ENCODE assay signal across 18 cellular contexts in the genomic region with DNA sequence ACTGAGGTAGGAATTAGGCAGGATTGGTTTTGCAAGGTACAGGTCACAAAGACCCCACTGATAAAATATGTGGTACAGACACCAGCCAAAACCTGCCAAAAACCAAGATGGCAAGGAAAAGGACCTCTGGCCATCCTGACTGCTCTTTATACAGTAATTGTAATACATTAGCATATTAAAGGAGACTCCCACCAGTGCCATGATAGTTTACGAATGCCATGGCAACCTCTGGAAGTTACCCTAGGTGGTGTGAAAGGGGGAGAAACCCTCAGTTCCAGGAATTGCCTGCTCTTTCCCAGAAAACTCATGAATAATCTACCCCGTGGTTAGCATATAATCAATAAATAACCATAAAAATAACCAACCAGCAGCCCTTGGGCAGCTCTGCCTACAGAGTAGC.
DNase-seq lines count a peak whose midpoint lies in the region; ATAC-seq and TF ChIP-seq lines count a peak whose summit lies in the region.
"Had no signal": no experiment of that assay in that cellular context is flagged by ENCODE, and none has a peak within 500 bp of the region (broad histone marks: within the 10 kb centered on the region; RNA-seq: fewer than 3 reads in every experiment).

No MANE protein-coding gene starts in this region.

- H3K27ac Mint-ChIP-seq in WTC11 (no peak overlapping the region), neural progenitor cell (no peak overlapping the region)
- no peak overlapping the region for H3K27ac Mint-ChIP-seq in CD4-positive, alpha-beta memory T cell
- H3K27ac Mint-ChIP-seq: CD8-positive, alpha-beta T cell; HFFc6 had no signal

- H3K9me3 ChIP-seq in neural progenitor cell (ENCODE audit: low read depth): no peaks in the 10 kb centered on the region
- no peaks in the 10 kb centered on the region for H3K9me3 ChIP-seq in CD4-positive, alpha-beta memory T cell (ENCODE audit: control insufficient read depth in 1 of 2, low read length in 2 of 2)
- H3K9me3 ChIP-seq: Caco-2, HAP-1 had no signal

- H3K27me3 Mint-ChIP-seq in WTC11 (ENCODE audit: low read depth) (no peaks in the 10 kb centered on the region; the same call in 1 of the 2 replicates), neural progenitor cell (ENCODE audit: insufficient read depth, low read depth) (peaks cover 5% of the 10 kb centered on the region)
- H3K27me3 Mint-ChIP-seq in CD4-positive, alpha-beta memory T cell: no peaks in the 10 kb centered on the region

- DNase-seq in WTC11 (ENCODE audit: low spot score): no peak
- peak; percentile 6 for DNase-seq in glomerular visceral epithelial cell (ENCODE audit: extremely low spot score)
- DNase-seq in neural progenitor cell (ENCODE audit: low spot score): no peak
- no peak for DNase-seq in midbrain (lab: John Stamatoyannopoulos, UW)
- no peak for DNase-seq in CD4-positive, alpha-beta memory T cell
- DNase-seq: C1 segment of cervical spinal cord; Caco-2; CD8-positive, alpha-beta T cell; DMS 273 treated with DMSO at 0.1 percent for 48 hours; DMS79; EL; GDM1; GM23248; HFFc6 had no signal

- no peak overlapping the region for H3K9ac ChIP-seq in neural progenitor cell
- H3K9ac ChIP-seq: GM23248 had no signal

- no peaks in the 10 kb centered on the region for H4K20me1 ChIP-seq in neural progenitor cell (ENCODE audit: low read depth)

- H3K4me1 ChIP-seq in neural progenitor cell: no peaks in the 10 kb centered on the region
- no peaks in the 10 kb centered on the region for H3K4me1 ChIP-seq in CD4-positive, alpha-beta memory T cell (ENCODE audit: insufficient read depth, low read length)
- H3K4me1 ChIP-seq: Caco-2, HAP-1 had no signal

- POLR2A ChIA-PET in WTC11 (lab: Charles Lee): no interaction called here
- POLR2A ChIA-PET in CD4-positive, alpha-beta memory T cell (lab: Charles Lee; ENCODE audit: partially characterized antibody): no interaction called here

- no peaks in the 10 kb centered on the region for H3K79me2 ChIP-seq in neural progenitor cell (ENCODE audit: low read depth)

- H3K4me2 ChIP-seq in neural progenitor cell: no peak overlapping the region

- intact Hi-C loops in CD4-positive, alpha-beta memory T cell (cut with micrococcal nuclease): no loop called here

- no peaks in the 10 kb centered on the region for H3K36me3 ChIP-seq in neural progenitor cell
- H3K36me3 ChIP-seq in CD4-positive, alpha-beta memory T cell (ENCODE audit: insufficient read depth, low read length): no peaks in the 10 kb centered on the region
- H3K36me3 ChIP-seq: HAP-1 had no signal

- H3K27me3 ChIP-seq in neural progenitor cell: no peaks in the 10 kb centered on the region
- no peaks in the 10 kb centered on the region for H3K27me3 ChIP-seq in CD4-positive, alpha-beta memory T cell (ENCODE audit: insufficient read depth, low read length)

- peak; percentile 89 for ATAC-seq in WTC11
- ATAC-seq in HG03097 (IDR thresholded peaks at IDR 0.05; ENCODE audit: low FRiP score, unreplicated experiment): no peak
- no peak for ATAC-seq in HG02759 (IDR thresholded peaks at IDR 0.05; ENCODE audit: unreplicated experiment)
- ATAC-seq: CD8-positive, alpha-beta T cell; GM12878 had no signal

- H3F3A ChIP-seq in neural progenitor cell (ENCODE audit: low read depth): no peaks in the 10 kb centered on the region

- peak overlapping the region; percentile 50 for H2AFZ ChIP-seq in neural progenitor cell (replicated peaks)
- H2AFZ ChIP-seq: GM23248 had no signal

- no peak overlapping the region for H3K4me3 ChIP-seq in neural progenitor cell
- no peak overlapping the region for H3K4me3 ChIP-seq in CD4-positive, alpha-beta memory T cell (ENCODE audit: low read length in 2 of 2)
- H3K4me3 ChIP-seq: GM12878, GM23248, HAP-1 had no signal

- H3K4me3 Mint-ChIP-seq in WTC11 (no peak overlapping the region), neural progenitor cell (no peak overlapping the region)
- H3K4me3 Mint-ChIP-seq in CD4-positive, alpha-beta memory T cell: no peak overlapping the region
- H3K4me3 Mint-ChIP-seq: CD8-positive, alpha-beta T cell; HFFc6 had no signal

- no peak for TF ChIP-seq CTCF in WTC11 (IDR thresholded peaks at IDR 0.05)
- no peak for TF ChIP-seq CTCF in neural progenitor cell (IDR thresholded peaks at IDR 0.05)

- no peaks in the 10 kb centered on the region for H3K36me3 Mint-ChIP-seq in WTC11
- H3K36me3 Mint-ChIP-seq in neural progenitor cell: no peaks in the 10 kb centered on the region
- H3K36me3 Mint-ChIP-seq in CD4-positive, alpha-beta memory T cell: no peaks in the 10 kb centered on the region
- H3K36me3 Mint-ChIP-seq: CD8-positive, alpha-beta T cell had no signal

- H3K9me3 Mint-ChIP-seq in WTC11 (no peaks in the 10 kb centered on the region), neural progenitor cell (no peaks in the 10 kb centered on the region)
- H3K9me3 Mint-ChIP-seq in CD4-positive, alpha-beta memory T cell: peaks cover 0 to 2% (median 0%) of the 10 kb centered on the region in 8 donors
- H3K9me3 Mint-ChIP-seq: CD8-positive, alpha-beta T cell had no signal

- CTCF ChIA-PET in WTC11 (lab: Charles Lee): no interaction called here
- CTCF ChIA-PET in CD4-positive, alpha-beta memory T cell (lab: Charles Lee; ENCODE audit: partially characterized antibody): no interaction called here

- H3K4me1 Mint-ChIP-seq in WTC11: peaks cover 23% of the 10 kb centered on the region
- no peaks in the 10 kb centered on the region for H3K4me1 Mint-ChIP-seq in neural progenitor cell
- H3K4me1 Mint-ChIP-seq in CD4-positive, alpha-beta memory T cell: no peaks in the 10 kb centered on the region

- H3K27ac ChIP-seq in neural progenitor cell: no peak overlapping the region
- no peak overlapping the region for H3K27ac ChIP-seq in CD4-positive, alpha-beta memory T cell (ENCODE audit: low read depth, low read length)
- H3K27ac ChIP-seq: GM23248 had no signal

TF ChIP-seq in WTC11, 78 proteins besides CTCF, POLR2A, EP300 and RAD21:
- TF ChIP-seq NFYB (CRISPR knock-in tag; conservative IDR thresholded peaks at IDR 0.05; ENCODE audit: low read depth) (no peak), SMAD4 (CRISPR knock-in tag; IDR thresholded peaks at IDR 0.05) (no peak), TP53 (CRISPR knock-in tag; IDR thresholded peaks at IDR 0.05) (no peak), ZBTB21 (CRISPR knock-in tag; IDR thresholded peaks at IDR 0.05; ENCODE audit: borderline replicate concordance) (no peak), ZNF416 (CRISPR knock-in tag; IDR thresholded peaks at IDR 0.05) (no peak), FOXK1 (CRISPR knock-in tag; IDR thresholded peaks at IDR 0.05) (no peak), ZNF512 (CRISPR knock-in tag; IDR thresholded peaks at IDR 0.05; ENCODE audit: borderline replicate concordance) (no peak), NR2C2 (CRISPR knock-in tag; IDR thresholded peaks at IDR 0.05) (no peak), MXD4 (CRISPR knock-in tag; IDR thresholded peaks at IDR 0.05; ENCODE audit: borderline replicate concordance) (no peak), ELF4 (CRISPR knock-in tag; IDR thresholded peaks at IDR 0.05; ENCODE audit: low read depth) (no peak), ZNF232 (CRISPR knock-in tag; IDR thresholded peaks at IDR 0.05) (no peak), MYBL2 (CRISPR knock-in tag; IDR thresholded peaks at IDR 0.05) (no peak), IRF2 (CRISPR knock-in tag; IDR thresholded peaks at IDR 0.05; ENCODE audit: borderline replicate concordance, low read depth) (no peak)
- TF ChIP-seq, protein P1, sequence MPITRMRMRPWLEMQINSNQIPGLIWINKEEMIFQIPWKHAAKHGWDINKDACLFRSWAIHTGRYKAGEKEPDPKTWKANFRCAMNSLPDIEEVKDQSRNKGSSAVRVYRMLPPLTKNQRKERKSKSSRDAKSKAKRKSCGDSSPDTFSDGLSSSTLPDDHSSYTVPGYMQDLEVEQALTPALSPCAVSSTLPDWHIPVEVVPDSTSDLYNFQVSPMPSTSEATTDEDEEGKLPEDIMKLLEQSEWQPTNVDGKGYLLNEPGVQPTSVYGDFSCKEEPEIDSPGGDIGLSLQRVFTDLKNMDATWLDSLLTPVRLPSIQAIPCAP (CRISPR knock-in tag; IDR thresholded peaks at IDR 0.05): no peak
